In the genomic region with DNA sequence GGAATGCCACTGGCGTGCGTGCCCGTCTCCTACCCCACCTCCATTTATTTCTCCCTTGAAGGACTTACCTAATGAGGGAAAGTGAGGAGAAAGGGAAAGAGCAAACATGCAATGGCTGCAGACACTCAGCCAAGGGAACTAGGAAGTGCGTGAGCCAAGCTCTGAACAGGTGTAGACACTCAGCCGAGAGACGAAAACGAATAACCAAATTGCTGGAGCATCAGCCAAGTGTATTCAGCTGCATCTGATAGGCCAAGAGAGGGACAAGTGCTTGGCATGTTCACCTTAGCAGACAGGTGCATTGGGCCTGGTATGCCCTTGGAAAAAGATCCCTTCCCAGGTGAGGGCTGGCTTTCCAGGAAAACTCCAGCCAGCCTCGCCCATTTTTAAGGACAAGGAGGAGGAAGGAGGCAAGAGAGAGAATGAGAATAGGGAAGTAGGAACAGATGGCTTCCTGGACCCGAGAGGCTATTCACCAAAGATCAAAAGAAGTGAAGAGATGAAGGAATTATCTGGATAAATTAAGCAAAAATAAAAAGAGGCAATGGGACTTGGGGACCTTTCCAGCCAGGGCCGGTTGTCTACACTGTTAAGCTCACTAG, we compare ENCODE assay signal across 1 cellular context.
TF ChIP-seq lines count a peak whose summit lies in the region.

No MANE protein-coding gene starts in this region.

TF ChIP-seq in WTC11, 78 proteins besides CTCF, POLR2A, EP300 and RAD21 (continued from another document):
- TF ChIP-seq, protein P1, sequence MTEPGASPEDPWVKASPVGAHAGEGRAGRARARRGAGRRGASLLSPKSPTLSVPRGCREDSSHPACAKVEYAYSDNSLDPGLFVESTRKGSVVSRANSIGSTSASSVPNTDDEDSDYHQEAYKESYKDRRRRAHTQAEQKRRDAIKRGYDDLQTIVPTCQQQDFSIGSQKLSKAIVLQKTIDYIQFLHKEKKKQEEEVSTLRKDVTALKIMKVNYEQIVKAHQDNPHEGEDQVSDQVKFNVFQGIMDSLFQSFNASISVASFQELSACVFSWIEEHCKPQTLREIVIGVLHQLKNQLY (CRISPR knock-in tag; IDR thresholded peaks at IDR 0.05): no peak
- TF ChIP-seq NR2C2 (CRISPR knock-in tag; IDR thresholded peaks at IDR 0.05) (no peak), ZBTB21 (CRISPR knock-in tag; IDR thresholded peaks at IDR 0.05; ENCODE audit: borderline replicate concordance) (no peak), ETV6 (CRISPR knock-in tag; IDR thresholded peaks at IDR 0.05) (no peak), GTF2I (CRISPR knock-in tag; conservative IDR thresholded peaks at IDR 0.05) (no peak)
- TF ChIP-seq, protein P2, sequence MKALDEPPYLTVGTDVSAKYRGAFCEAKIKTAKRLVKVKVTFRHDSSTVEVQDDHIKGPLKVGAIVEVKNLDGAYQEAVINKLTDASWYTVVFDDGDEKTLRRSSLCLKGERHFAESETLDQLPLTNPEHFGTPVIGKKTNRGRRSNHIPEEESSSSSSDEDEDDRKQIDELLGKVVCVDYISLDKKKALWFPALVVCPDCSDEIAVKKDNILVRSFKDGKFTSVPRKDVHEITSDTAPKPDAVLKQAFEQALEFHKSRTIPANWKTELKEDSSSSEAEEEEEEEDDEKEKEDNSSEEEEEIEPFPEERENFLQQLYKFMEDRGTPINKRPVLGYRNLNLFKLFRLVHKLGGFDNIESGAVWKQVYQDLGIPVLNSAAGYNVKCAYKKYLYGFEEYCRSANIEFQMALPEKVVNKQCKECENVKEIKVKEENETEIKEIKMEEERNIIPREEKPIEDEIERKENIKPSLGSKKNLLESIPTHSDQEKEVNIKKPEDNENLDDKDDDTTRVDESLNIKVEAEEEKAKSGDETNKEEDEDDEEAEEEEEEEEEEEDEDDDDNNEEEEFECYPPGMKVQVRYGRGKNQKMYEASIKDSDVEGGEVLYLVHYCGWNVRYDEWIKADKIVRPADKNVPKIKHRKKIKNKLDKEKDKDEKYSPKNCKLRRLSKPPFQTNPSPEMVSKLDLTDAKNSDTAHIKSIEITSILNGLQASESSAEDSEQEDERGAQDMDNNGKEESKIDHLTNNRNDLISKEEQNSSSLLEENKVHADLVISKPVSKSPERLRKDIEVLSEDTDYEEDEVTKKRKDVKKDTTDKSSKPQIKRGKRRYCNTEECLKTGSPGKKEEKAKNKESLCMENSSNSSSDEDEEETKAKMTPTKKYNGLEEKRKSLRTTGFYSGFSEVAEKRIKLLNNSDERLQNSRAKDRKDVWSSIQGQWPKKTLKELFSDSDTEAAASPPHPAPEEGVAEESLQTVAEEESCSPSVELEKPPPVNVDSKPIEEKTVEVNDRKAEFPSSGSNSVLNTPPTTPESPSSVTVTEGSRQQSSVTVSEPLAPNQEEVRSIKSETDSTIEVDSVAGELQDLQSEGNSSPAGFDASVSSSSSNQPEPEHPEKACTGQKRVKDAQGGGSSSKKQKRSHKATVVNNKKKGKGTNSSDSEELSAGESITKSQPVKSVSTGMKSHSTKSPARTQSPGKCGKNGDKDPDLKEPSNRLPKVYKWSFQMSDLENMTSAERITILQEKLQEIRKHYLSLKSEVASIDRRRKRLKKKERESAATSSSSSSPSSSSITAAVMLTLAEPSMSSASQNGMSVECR (CRISPR knock-in tag; IDR thresholded peaks at IDR 0.05; ENCODE audit: borderline replicate concordance): no peak
- TF ChIP-seq, protein P3, sequence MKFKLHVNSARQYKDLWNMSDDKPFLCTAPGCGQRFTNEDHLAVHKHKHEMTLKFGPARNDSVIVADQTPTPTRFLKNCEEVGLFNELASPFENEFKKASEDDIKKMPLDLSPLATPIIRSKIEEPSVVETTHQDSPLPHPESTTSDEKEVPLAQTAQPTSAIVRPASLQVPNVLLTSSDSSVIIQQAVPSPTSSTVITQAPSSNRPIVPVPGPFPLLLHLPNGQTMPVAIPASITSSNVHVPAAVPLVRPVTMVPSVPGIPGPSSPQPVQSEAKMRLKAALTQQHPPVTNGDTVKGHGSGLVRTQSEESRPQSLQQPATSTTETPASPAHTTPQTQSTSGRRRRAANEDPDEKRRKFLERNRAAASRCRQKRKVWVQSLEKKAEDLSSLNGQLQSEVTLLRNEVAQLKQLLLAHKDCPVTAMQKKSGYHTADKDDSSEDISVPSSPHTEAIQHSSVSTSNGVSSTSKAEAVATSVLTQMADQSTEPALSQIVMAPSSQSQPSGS (CRISPR knock-in tag; IDR thresholded peaks at IDR 0.05; ENCODE audit: borderline replicate concordance, low read depth): no peak
- TF ChIP-seq, protein P4, sequence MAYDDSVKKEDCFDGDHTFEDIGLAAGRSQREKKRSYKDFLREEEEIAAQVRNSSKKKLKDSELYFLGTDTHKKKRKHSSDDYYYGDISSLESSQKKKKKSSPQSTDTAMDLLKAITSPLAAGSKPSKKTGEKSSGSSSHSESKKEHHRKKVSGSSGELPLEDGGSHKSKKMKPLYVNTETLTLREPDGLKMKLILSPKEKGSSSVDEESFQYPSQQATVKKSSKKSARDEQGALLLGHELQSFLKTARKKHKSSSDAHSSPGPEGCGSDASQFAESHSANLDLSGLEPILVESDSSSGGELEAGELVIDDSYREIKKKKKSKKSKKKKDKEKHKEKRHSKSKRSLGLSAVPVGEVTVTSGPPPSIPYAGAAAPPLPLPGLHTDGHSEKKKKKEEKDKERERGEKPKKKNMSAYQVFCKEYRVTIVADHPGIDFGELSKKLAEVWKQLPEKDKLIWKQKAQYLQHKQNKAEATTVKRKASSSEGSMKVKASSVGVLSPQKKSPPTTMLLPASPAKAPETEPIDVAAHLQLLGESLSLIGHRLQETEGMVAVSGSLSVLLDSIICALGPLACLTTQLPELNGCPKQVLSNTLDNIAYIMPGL (CRISPR knock-in tag; IDR thresholded peaks at IDR 0.05): no peak
